In the genomic region with DNA sequence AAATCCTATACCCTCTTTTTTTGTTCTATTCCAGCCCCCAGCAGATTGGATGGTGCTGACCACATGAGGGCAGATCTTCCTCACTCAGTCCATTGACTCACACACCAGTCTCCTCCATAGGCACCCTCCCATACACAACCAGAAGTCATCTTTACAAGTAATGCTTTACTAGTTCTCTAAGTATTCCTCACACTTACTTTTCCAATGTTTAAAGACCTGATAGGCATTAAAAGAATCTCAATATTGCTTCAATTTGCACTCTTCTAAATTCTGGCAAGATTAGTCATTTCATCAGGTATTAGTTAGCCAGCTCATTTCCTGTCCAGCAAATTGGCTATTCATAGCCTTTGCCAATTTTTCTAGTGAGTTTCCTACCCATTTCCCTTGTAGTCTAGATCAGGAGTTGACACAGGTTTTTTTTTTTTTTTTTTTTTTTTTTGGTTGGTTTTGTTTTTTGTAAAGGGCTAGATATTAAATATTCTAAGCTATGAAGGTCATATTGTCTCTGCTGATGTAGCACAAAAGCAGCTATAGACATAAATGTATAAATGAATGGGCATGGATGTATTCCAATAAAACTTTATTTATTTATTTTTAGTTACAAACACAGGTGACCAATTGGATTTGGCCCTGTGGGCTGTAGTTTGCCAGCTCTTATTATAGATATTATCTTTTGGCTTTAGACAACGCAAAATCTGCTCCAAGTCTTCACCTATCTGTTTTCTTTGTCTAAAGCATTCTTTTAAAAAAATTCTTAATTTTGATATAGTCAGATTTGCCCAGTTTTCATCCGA, we compare ENCODE assay signal across 1 cellular context.
TF ChIP-seq lines count a peak whose summit lies in the region.

No MANE protein-coding gene starts in this region.

TF ChIP-seq in SK-N-SH treated with all-trans-retinoic acid at 6 μM for 48 hours, 23 proteins besides CTCF, POLR2A, EP300 and RAD21:
- TF ChIP-seq ESRRG (CRISPR knock-in tag; IDR thresholded peaks at IDR 0.05), result no peak
- no peak for TF ChIP-seq TOX (CRISPR knock-in tag; IDR thresholded peaks at IDR 0.05; ENCODE audit: borderline replicate concordance)
- TF ChIP-seq, protein P1, sequence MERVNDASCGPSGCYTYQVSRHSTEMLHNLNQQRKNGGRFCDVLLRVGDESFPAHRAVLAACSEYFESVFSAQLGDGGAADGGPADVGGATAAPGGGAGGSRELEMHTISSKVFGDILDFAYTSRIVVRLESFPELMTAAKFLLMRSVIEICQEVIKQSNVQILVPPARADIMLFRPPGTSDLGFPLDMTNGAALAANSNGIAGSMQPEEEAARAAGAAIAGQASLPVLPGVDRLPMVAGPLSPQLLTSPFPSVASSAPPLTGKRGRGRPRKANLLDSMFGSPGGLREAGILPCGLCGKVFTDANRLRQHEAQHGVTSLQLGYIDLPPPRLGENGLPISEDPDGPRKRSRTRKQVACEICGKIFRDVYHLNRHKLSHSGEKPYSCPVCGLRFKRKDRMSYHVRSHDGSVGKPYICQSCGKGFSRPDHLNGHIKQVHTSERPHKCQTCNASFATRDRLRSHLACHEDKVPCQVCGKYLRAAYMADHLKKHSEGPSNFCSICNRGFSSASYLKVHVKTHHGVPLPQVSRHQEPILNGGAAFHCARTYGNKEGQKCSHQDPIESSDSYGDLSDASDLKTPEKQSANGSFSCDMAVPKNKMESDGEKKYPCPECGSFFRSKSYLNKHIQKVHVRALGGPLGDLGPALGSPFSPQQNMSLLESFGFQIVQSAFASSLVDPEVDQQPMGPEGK (CRISPR knock-in tag; IDR thresholded peaks at IDR 0.05; ENCODE audit: borderline replicate concordance), result no peak
- TF ChIP-seq, protein P2, sequence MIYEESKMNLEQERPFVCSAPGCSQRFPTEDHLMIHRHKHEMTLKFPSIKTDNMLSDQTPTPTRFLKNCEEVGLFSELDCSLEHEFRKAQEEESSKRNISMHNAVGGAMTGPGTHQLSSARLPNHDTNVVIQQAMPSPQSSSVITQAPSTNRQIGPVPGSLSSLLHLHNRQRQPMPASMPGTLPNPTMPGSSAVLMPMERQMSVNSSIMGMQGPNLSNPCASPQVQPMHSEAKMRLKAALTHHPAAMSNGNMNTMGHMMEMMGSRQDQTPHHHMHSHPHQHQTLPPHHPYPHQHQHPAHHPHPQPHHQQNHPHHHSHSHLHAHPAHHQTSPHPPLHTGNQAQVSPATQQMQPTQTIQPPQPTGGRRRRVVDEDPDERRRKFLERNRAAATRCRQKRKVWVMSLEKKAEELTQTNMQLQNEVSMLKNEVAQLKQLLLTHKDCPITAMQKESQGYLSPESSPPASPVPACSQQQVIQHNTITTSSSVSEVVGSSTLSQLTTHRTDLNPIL (CRISPR knock-in tag; IDR thresholded peaks at IDR 0.05; ENCODE audit: low read depth), result no peak
- TF ChIP-seq ZNF8 (CRISPR knock-in tag; IDR thresholded peaks at IDR 0.05), result no peak
- no peak for TF ChIP-seq OSR1 (CRISPR knock-in tag; IDR thresholded peaks at IDR 0.05)
- TF ChIP-seq, protein P3, sequence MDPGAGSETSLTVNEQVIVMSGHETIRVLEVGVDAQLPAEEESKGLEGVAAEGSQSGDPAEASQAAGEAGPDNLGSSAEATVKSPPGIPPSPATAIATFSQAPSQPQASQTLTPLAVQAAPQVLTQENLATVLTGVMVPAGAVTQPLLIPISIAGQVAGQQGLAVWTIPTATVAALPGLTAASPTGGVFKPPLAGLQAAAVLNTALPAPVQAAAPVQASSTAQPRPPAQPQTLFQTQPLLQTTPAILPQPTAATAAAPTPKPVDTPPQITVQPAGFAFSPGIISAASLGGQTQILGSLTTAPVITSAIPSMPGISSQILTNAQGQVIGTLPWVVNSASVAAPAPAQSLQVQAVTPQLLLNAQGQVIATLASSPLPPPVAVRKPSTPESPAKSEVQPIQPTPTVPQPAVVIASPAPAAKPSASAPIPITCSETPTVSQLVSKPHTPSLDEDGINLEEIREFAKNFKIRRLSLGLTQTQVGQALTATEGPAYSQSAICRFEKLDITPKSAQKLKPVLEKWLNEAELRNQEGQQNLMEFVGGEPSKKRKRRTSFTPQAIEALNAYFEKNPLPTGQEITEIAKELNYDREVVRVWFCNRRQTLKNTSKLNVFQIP (CRISPR knock-in tag; IDR thresholded peaks at IDR 0.05; ENCODE audit: borderline replicate concordance, low read depth), result no peak
- TF ChIP-seq RARB (CRISPR knock-in tag; IDR thresholded peaks at IDR 0.05), result no peak
- TF ChIP-seq TCF4 (CRISPR knock-in tag; IDR thresholded peaks at IDR 0.05; ENCODE audit: borderline replicate concordance), result no peak
- no peak for TF ChIP-seq ISL1 (CRISPR knock-in tag; IDR thresholded peaks at IDR 0.05)
- no peak for TF ChIP-seq CSDC2 (CRISPR knock-in tag; IDR thresholded peaks at IDR 0.05)
- TF ChIP-seq ZNF565 (CRISPR knock-in tag; conservative IDR thresholded peaks at IDR 0.05; ENCODE audit: low read depth), result no peak
- no peak for TF ChIP-seq ZFP3 (CRISPR knock-in tag; IDR thresholded peaks at IDR 0.05)
- TF ChIP-seq, protein P4, sequence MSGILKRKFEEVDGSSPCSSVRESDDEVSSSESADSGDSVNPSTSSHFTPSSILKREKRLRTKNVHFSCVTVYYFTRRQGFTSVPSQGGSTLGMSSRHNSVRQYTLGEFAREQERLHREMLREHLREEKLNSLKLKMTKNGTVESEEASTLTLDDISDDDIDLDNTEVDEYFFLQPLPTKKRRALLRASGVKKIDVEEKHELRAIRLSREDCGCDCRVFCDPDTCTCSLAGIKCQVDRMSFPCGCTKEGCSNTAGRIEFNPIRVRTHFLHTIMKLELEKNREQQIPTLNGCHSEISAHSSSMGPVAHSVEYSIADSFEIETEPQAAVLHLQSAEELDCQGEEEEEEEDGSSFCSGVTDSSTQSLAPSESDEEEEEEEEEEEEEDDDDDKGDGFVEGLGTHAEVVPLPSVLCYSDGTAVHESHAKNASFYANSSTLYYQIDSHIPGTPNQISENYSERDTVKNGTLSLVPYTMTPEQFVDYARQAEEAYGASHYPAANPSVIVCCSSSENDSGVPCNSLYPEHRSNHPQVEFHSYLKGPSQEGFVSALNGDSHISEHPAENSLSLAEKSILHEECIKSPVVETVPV (CRISPR knock-in tag; IDR thresholded peaks at IDR 0.05), result no peak
- no peak for TF ChIP-seq ZFP30 (CRISPR knock-in tag; IDR thresholded peaks at IDR 0.05)
- no peak for TF ChIP-seq BACH2 (CRISPR knock-in tag; IDR thresholded peaks at IDR 0.05; ENCODE audit: borderline replicate concordance)
